Comparison of ENCODE assay signal across 10 cellular contexts in genomic region chr20:62360854-62361798, GRCh38. TPM values are rescaled to one million over a fixed set of nuclear protein-coding genes. Genes with fewer than 3 reads are reported as not detected.
A peak's percentile ranks its signal among the peaks of the same experiment; 100 is the strongest.
DNase-seq lines count a peak whose midpoint lies in the region; ATAC-seq and TF ChIP-seq lines count a peak whose summit lies in the region.
"Had no signal": no experiment of that assay in that cellular context is flagged by ENCODE, and none has a peak within 500 bp of the region (broad histone marks: within the 10 kb centered on the region; RNA-seq: fewer than 3 reads in every experiment).

No MANE protein-coding gene starts in this region.

- H4K20me1 ChIP-seq in neural progenitor cell (ENCODE audit: low read depth): peaks cover 90% of the 10 kb centered on the region

- H3K9me3 Mint-ChIP-seq in natural killer cell treated with Interleukin-12 subunit alpha and Interleukin-12 subunit beta and Interleukin-15 and Interleukin-18, amount 100 ng/mL, for 72 hours: no peaks in the 10 kb centered on the region
- no peaks in the 10 kb centered on the region for H3K9me3 Mint-ChIP-seq in natural killer cell
- no peaks in the 10 kb centered on the region for H3K9me3 Mint-ChIP-seq in neural progenitor cell
- H3K9me3 Mint-ChIP-seq: activated naive CD4-positive, alpha-beta T cell treated with anti-CD3 and anti-CD28 coated beads, Interleukin-2, amount 50 U/mL, for 72 hours had no signal

- H3K4me3 ChIP-seq in gastroesophageal sphincter: no peak overlapping the region
- H3K4me3 ChIP-seq in neural progenitor cell: no peak overlapping the region

- H3K27ac Mint-ChIP-seq in natural killer cell treated with Interleukin-12 subunit alpha and Interleukin-12 subunit beta and Interleukin-15 and Interleukin-18, amount 100 ng/mL, for 72 hours: no peak overlapping the region
- H3K27ac Mint-ChIP-seq in natural killer cell (no peak overlapping the region), neural progenitor cell (peak overlapping the region; percentile 60)
- H3K27ac Mint-ChIP-seq: activated naive CD4-positive, alpha-beta T cell treated with anti-CD3 and anti-CD28 coated beads, Interleukin-2, amount 50 U/mL, for 72 hours had no signal

- TF ChIP-seq POLR2A in gastroesophageal sphincter (IDR thresholded peaks at IDR 0.05): no peak

- H3K9me3 ChIP-seq in gastroesophageal sphincter: no peaks in the 10 kb centered on the region
- no peaks in the 10 kb centered on the region for H3K9me3 ChIP-seq in neural progenitor cell (ENCODE audit: low read depth)

- H3K79me2 ChIP-seq in neural progenitor cell (ENCODE audit: low read depth): peaks cover 83% of the 10 kb centered on the region

- peaks cover 0 to 5% of the 10 kb centered on the region in 2 donors for H3K27me3 Mint-ChIP-seq in natural killer cell treated with Interleukin-12 subunit alpha and Interleukin-12 subunit beta and Interleukin-15 and Interleukin-18, amount 100 ng/mL, for 72 hours
- H3K27me3 Mint-ChIP-seq in natural killer cell (ENCODE audit: low read depth in 2 of 2): peaks cover 0 to 11% of the 10 kb centered on the region in 2 donors
- no peaks in the 10 kb centered on the region for H3K27me3 Mint-ChIP-seq in neural progenitor cell (ENCODE audit: insufficient read depth, low read depth)

- H3K4me3 Mint-ChIP-seq in natural killer cell treated with Interleukin-12 subunit alpha and Interleukin-12 subunit beta and Interleukin-15 and Interleukin-18, amount 100 ng/mL, for 72 hours: no peak overlapping the region
- H3K4me3 Mint-ChIP-seq in natural killer cell (no peak overlapping the region), neural progenitor cell (no peak overlapping the region)

- no peak for TF ChIP-seq CTCF in natural killer cell (IDR thresholded peaks at IDR 0.05)
- no peak for TF ChIP-seq CTCF in gastroesophageal sphincter (IDR thresholded peaks at IDR 0.05)
- no peak for TF ChIP-seq CTCF in neural progenitor cell (IDR thresholded peaks at IDR 0.05)

- 20 to 26% methylated on average over 1 to 7 of the region's 25 CpGs for WGBS in gastroesophageal sphincter (ENCODE audit: low coverage in 1 of 2), 2 donors

- H3K36me3 Mint-ChIP-seq in natural killer cell treated with Interleukin-12 subunit alpha and Interleukin-12 subunit beta and Interleukin-15 and Interleukin-18, amount 100 ng/mL, for 72 hours: no peaks in the 10 kb centered on the region
- H3K36me3 Mint-ChIP-seq in natural killer cell (no peaks in the 10 kb centered on the region), neural progenitor cell (no peaks in the 10 kb centered on the region)
- H3K36me3 Mint-ChIP-seq: activated naive CD4-positive, alpha-beta T cell treated with anti-CD3 and anti-CD28 coated beads, Interleukin-2, amount 50 U/mL, for 72 hours had no signal

- H3F3A ChIP-seq in neural progenitor cell (ENCODE audit: low read depth): peaks cover 41% of the 10 kb centered on the region

- peak overlapping the region; percentile 8 to 97 (median 92) for H3K27ac ChIP-seq in gastroesophageal sphincter
- H3K27ac ChIP-seq in neural progenitor cell: peak overlapping the region; percentile 76

- intact Hi-C loops in natural killer cell (cut with micrococcal nuclease): no loop called here

- H3K4me1 ChIP-seq in gastroesophageal sphincter (peaks cover 4 to 98% (median 80%) of the 10 kb centered on the region in 3 donors), neural progenitor cell (peaks cover 70% of the 10 kb centered on the region)

- H3K4me2 ChIP-seq in neural progenitor cell: peak overlapping the region; percentile 77

- ATAC-seq in natural killer cell treated with Interleukin-12 subunit alpha and Interleukin-12 subunit beta and Interleukin-15 and Interleukin-18, amount 100 ng/mL, for 72 hours: no peak
- ATAC-seq in natural killer cell (no peak), gastroesophageal sphincter (no peak), GM18502 (IDR thresholded peaks at IDR 0.05; ENCODE audit: poor library complexity, unreplicated experiment) (no peak), HG02840 (IDR thresholded peaks at IDR 0.05; ENCODE audit: low FRiP score, unreplicated experiment) (no peak)

- H3K27me3 ChIP-seq in gastroesophageal sphincter (no peaks in the 10 kb centered on the region), neural progenitor cell (no peaks in the 10 kb centered on the region)

- no peak overlapping the region for H2AFZ ChIP-seq in neural progenitor cell (replicated peaks)

- H3K36me3 ChIP-seq in gastroesophageal sphincter: peaks cover 0 to 4% of the 10 kb centered on the region in 2 donors
- H3K36me3 ChIP-seq in neural progenitor cell: no peaks in the 10 kb centered on the region

- DNase-seq in natural killer cell treated with Interleukin-12 subunit alpha and Interleukin-12 subunit beta and Interleukin-15 and Interleukin-18, amount 100 ng/mL, for 72 hours (ENCODE audit: low spot score): peak; percentile 49
- no peak for DNase-seq in natural killer cell
- DNase-seq in neural progenitor cell (ENCODE audit: low spot score): no peak
- DNase-seq in inferior parietal cortex (ENCODE audit: extremely low spot score): no peak
- no peak for DNase-seq in GM03348 (ENCODE audit: low spot score)
- DNase-seq: midbrain had no signal

- H3K4me1 Mint-ChIP-seq in natural killer cell treated with Interleukin-12 subunit alpha and Interleukin-12 subunit beta and Interleukin-15 and Interleukin-18, amount 100 ng/mL, for 72 hours (ENCODE audit: low read depth in 2 of 2): no peaks in the 10 kb centered on the region
- H3K4me1 Mint-ChIP-seq in natural killer cell: no peaks in the 10 kb centered on the region
- H3K4me1 Mint-ChIP-seq in neural progenitor cell: peaks cover 28% of the 10 kb centered on the region

- no peak overlapping the region for H3K9ac ChIP-seq in neural progenitor cell

- no peak for TF ChIP-seq EP300 in gastroesophageal sphincter (IDR thresholded peaks at IDR 0.05)

RNA-seq across cellular contexts. Expression of gene LAMA5, which starts 6.0 kb away (rescaled TPM):
- 1 to 10 TPM; 1.5 to 1.9 TPM for total RNA-seq in natural killer cell treated with Interleukin-12 subunit alpha and Interleukin-12 subunit beta and Interleukin-15 and Interleukin-18, amount 100 ng/mL, for 72 hours
- total RNA-seq in natural killer cell (1 to 10 TPM; 1.0 to 4.3 (median 1.4) TPM), gastroesophageal sphincter (100 to 1,000 TPM in 3 of 4 donors, 10 to 100 TPM in 1; 58.6 to 259 (median 172) TPM), neural progenitor cell (ENCODE audit: low replicate concordance) (12.1 and 63.9 TPM in 2 replicates)

RNA-seq across cellular contexts. Expression of gene RPS21, which starts 25.8 kb away (rescaled TPM):
- total RNA-seq in natural killer cell treated with Interleukin-12 subunit alpha and Interleukin-12 subunit beta and Interleukin-15 and Interleukin-18, amount 100 ng/mL, for 72 hours: 1,000 to 10,000 TPM; 1,109 to 1,318 TPM
- total RNA-seq in natural killer cell: 1,000 to 10,000 TPM in 2 of 3 donors, 100 to 1,000 TPM in 1; 887 to 1,244 (median 1,112) TPM
- 1,000 to 10,000 TPM in 3 of 4 donors, 100 to 1,000 TPM in 1; 383 to 2,881 (median 2,372) TPM for total RNA-seq in gastroesophageal sphincter
- 1,629 and 1,765 TPM in 2 replicates for total RNA-seq in neural progenitor cell (ENCODE audit: low replicate concordance)

RNA-seq across cellular contexts. Expression of gene CABLES2, which starts 46.0 kb away (rescaled TPM):
- 1 to 10 TPM; 9.4 to 9.5 TPM for total RNA-seq in natural killer cell treated with Interleukin-12 subunit alpha and Interleukin-12 subunit beta and Interleukin-15 and Interleukin-18, amount 100 ng/mL, for 72 hours
- total RNA-seq in natural killer cell: 1 to 10 TPM; 8.0 to 9.3 (median 8.4) TPM
- total RNA-seq in gastroesophageal sphincter: 1 to 10 TPM; 2.7 to 9.8 (median 3.8) TPM
- 8.1 and 13.8 TPM in 2 replicates for total RNA-seq in neural progenitor cell (ENCODE audit: low replicate concordance)

RNA-seq across cellular contexts. Expression of gene ADRM1, which starts 58.3 kb away (rescaled TPM):
- total RNA-seq in natural killer cell treated with Interleukin-12 subunit alpha and Interleukin-12 subunit beta and Interleukin-15 and Interleukin-18, amount 100 ng/mL, for 72 hours: 100 to 1,000 TPM; 171 to 178 TPM
- 10 to 100 TPM; 81.4 to 88.4 (median 84.6) TPM for total RNA-seq in natural killer cell
- 100 to 1,000 TPM; 131 to 182 (median 151) TPM for total RNA-seq in gastroesophageal sphincter
- 52.3 and 96.3 TPM in 2 replicates for total RNA-seq in neural progenitor cell (ENCODE audit: low replicate concordance)
